Comparison of ENCODE assay signal across 15 cellular contexts in the genomic region with DNA sequence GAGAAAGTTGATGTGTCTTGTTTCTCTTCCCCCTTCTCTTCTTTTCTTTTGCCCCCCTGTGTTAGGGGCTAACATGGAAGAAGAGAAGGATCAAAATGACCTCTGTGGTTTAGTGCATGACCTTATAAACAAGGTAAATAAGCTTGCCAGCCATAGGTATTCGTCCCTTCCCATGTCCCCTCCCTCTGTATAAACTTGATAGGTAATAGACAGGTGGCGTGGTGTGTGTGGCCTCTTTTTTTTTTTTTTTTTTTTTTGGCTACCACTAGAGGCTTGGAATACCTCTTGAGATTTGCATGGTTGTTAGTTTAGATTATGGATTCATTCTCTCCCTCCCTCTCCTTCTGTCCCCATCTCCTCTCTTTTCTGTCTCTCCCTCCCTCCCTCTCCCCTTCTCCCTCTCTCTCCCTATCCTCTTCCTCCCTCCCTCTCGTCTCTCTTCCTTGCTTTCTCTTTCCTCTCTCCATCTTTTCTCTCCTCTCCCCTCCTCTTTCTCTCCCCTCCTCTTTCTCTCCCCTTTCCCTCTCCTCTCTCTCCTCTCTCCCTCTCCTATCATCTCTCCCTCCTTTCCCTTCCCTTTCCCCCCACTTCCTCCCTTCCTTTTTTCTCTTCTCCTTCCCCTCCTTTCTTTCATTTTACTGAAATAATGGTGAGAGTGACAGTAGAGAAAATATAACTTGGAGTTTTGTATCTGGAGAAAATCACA.
DNase-seq lines count a peak whose midpoint lies in the region; ATAC-seq and TF ChIP-seq lines count a peak whose summit lies in the region.
"Had no signal": no experiment of that assay in that cellular context is flagged by ENCODE, and none has a peak within 500 bp of the region (broad histone marks: within the 10 kb centered on the region; RNA-seq: fewer than 3 reads in every experiment).

No MANE protein-coding gene starts in this region.

- peaks cover 4% of the 10 kb centered on the region for H3K36me3 ChIP-seq in neutrophil

- peaks cover 26% of the 10 kb centered on the region for H3K4me1 Mint-ChIP-seq in activated T-helper 17 cell treated with anti-CD3 and anti-CD28 coated beads, Interleukin-2, amount 50 U/mL, for 72 hours
- H3K4me1 Mint-ChIP-seq in progenitor cell of endocrine pancreas (ENCODE audit: low read depth), result peaks cover 24% of the 10 kb centered on the region

- H3K4me3 ChIP-seq in neutrophil (ENCODE audit: low read depth in 1 of 2, low read length in 1 of 2), result no peak overlapping the region
- H3K4me3 ChIP-seq: tibial nerve had no signal

- no peak for TF ChIP-seq CTCF in neutrophil (IDR thresholded peaks at IDR 0.05)
- TF ChIP-seq CTCF in progenitor cell of endocrine pancreas (IDR thresholded peaks at IDR 0.05; ENCODE audit: unreplicated experiment), result no peak

- H3K27me3 ChIP-seq in neutrophil, result no peaks in the 10 kb centered on the region
- H3K27me3 ChIP-seq: tibial nerve had no signal

- no peak overlapping the region for H3K4me3 Mint-ChIP-seq in activated T-helper 17 cell treated with anti-CD3 and anti-CD28 coated beads, Interleukin-2, amount 50 U/mL, for 72 hours
- no peak overlapping the region for H3K4me3 Mint-ChIP-seq in progenitor cell of endocrine pancreas (ENCODE audit: low read depth)

- ATAC-seq in activated T-helper 17 cell treated with anti-CD3 and anti-CD28 coated beads, Interleukin-2, amount 50 U/mL, for 72 hours (replicated peaks), result no peak
- ATAC-seq: naive thymus-derived CD4-positive, alpha-beta T cell had no signal

- no peaks in the 10 kb centered on the region for H3K9me3 Mint-ChIP-seq in activated T-helper 17 cell treated with anti-CD3 and anti-CD28 coated beads, Interleukin-2, amount 50 U/mL, for 72 hours
- peaks cover 5% of the 10 kb centered on the region for H3K9me3 Mint-ChIP-seq in progenitor cell of endocrine pancreas (ENCODE audit: low read depth)
- H3K9me3 Mint-ChIP-seq: naive thymus-derived CD4-positive, alpha-beta T cell had no signal

- H3K9me3 ChIP-seq in neutrophil, result no peaks in the 10 kb centered on the region
- H3K9me3 ChIP-seq: Caco-2, tibial nerve had no signal

- H3K4me1 ChIP-seq in neutrophil (ENCODE audit: control insufficient read depth in 1 of 2, insufficient read depth in 1 of 2, low read depth in 1 of 2, low read length in 1 of 2), result peaks cover 6 to 9% of the 10 kb centered on the region in 2 experiments
- H3K4me1 ChIP-seq: Caco-2 had no signal

- peaks cover 28% of the 10 kb centered on the region for H3K36me3 Mint-ChIP-seq in activated T-helper 17 cell treated with anti-CD3 and anti-CD28 coated beads, Interleukin-2, amount 50 U/mL, for 72 hours (ENCODE audit: low read depth)
- H3K36me3 Mint-ChIP-seq in progenitor cell of endocrine pancreas (ENCODE audit: insufficient read depth), result peaks cover 10% of the 10 kb centered on the region

- no peaks in the 10 kb centered on the region for H3K27me3 Mint-ChIP-seq in activated T-helper 17 cell treated with anti-CD3 and anti-CD28 coated beads, Interleukin-2, amount 50 U/mL, for 72 hours
- H3K27me3 Mint-ChIP-seq in progenitor cell of endocrine pancreas, result no peaks in the 10 kb centered on the region
- H3K27me3 Mint-ChIP-seq: naive thymus-derived CD4-positive, alpha-beta T cell had no signal

- peak; percentile 69 for DNase-seq in DMS 273 (lab: John Stamatoyannopoulos, UW; ENCODE audit: unreplicated experiment)
- no peak for DNase-seq in DMS 273 treated with DMSO at 0.1 percent for 48 hours (lab: John Stamatoyannopoulos, UW)
- DNase-seq in NCI-H187 treated with DMSO at 0.1 percent for 48 hours (lab: John Stamatoyannopoulos, UW), result peak; percentile 69
- DNase-seq in HT-29 (ENCODE audit: low spot score), result no peak
- no peak for DNase-seq in progenitor cell of endocrine pancreas (ENCODE audit: low spot score, unreplicated experiment)
- no peak for DNase-seq in NCI-H2227 (lab: John Stamatoyannopoulos, UW; ENCODE audit: unreplicated experiment)
- DNase-seq: 8988T; activated T-cell treated with anti-CD3 and anti-CD28 coated beads, Interleukin-2, amount 50 U/mL, for 1 hour; aorta; Caco-2; foreskin melanocyte; naive thymus-derived CD4-positive, alpha-beta T cell had no signal

- peak overlapping the region; percentile 38 for H3K27ac Mint-ChIP-seq in activated T-helper 17 cell treated with anti-CD3 and anti-CD28 coated beads, Interleukin-2, amount 50 U/mL, for 72 hours
- no peak overlapping the region for H3K27ac Mint-ChIP-seq in progenitor cell of endocrine pancreas

- H3K27ac ChIP-seq in neutrophil, result peak overlapping the region; percentile 49
- H3K27ac ChIP-seq: tibial nerve had no signal

Comparison
In these comparisons a context has a peak if more than half of its experiments do, and no peak if none do; other contexts are left out.
1. DNase-seq: peak in DMS 273 (single experiment) and NCI-H187 treated with DMSO at 0.1 percent for 48 hours (single experiment); none in DMS 273 treated with DMSO at 0.1 percent for 48 hours (single experiment), HT-29 (single experiment), progenitor cell of endocrine pancreas (single experiment) and NCI-H2227 (single experiment).